11 cellular contexts compared by ENCODE assay signal in genomic region chr2:30979822-30980245, GRCh38.
DNase-seq lines count a peak whose midpoint lies in the region; ATAC-seq and TF ChIP-seq lines count a peak whose summit lies in the region.
"Had no signal": no experiment of that assay in that cellular context is flagged by ENCODE, and none has a peak within 500 bp of the region (broad histone marks: within the 10 kb centered on the region; RNA-seq: fewer than 3 reads in every experiment).

No MANE protein-coding gene starts in this region.

- TF ChIP-seq CTCF in RWPE2 (IDR thresholded peaks at IDR 0.05; ENCODE audit: poor library complexity, severe bottlenecking) (peak; percentile 62), foreskin fibroblast (IDR thresholded peaks at IDR 0.05; ENCODE audit: low read depth, low read length) (peak; percentile 64), gastrocnemius medialis (IDR thresholded peaks at IDR 0.05 in 4 of 5, conservative IDR thresholded peaks at IDR 0.05 in 1 of 5) (no peak)

- DNase-seq in DMS 273 (lab: John Stamatoyannopoulos, UW; ENCODE audit: unreplicated experiment) (peak; percentile 12), DMS 273 treated with DMSO at 0.1 percent for 48 hours (lab: John Stamatoyannopoulos, UW) (no peak), RWPE2 (ENCODE audit: low spot score) (peak; percentile 91), foreskin fibroblast (peak; percentile 61 to 83), gastrocnemius medialis (peak; percentile 17 to 32), DMS53 treated with DMSO at 0.1 percent for 48 hours (lab: John Stamatoyannopoulos, UW; ENCODE audit: unreplicated experiment) (no peak)
- DNase-seq: NCI-H1092, transverse colon had no signal

- TF ChIP-seq POLR2A in gastrocnemius medialis (IDR thresholded peaks at IDR 0.05) = no peak

- H3K9me3 ChIP-seq in RWPE2 (ENCODE audit: severe bottlenecking) = no peaks in the 10 kb centered on the region
- H3K9me3 ChIP-seq in gastrocnemius medialis = no peaks in the 10 kb centered on the region
- H3K9me3 ChIP-seq: transverse colon had no signal

- intact Hi-C loops in gastrocnemius medialis (cut with DNase I; ENCODE audit: low total_unique reads) = no loop called here

- H3K27ac ChIP-seq in RWPE2 (ENCODE audit: poor library complexity, severe bottlenecking) (peak overlapping the region; percentile 53), gastrocnemius medialis (no peak overlapping the region)
- H3K27ac ChIP-seq: 22Rv1 had no signal

- H3K27me3 ChIP-seq in RWPE2 (ENCODE audit: insufficient read depth, poor library complexity, severe bottlenecking) (no peaks in the 10 kb centered on the region), gastrocnemius medialis (no peaks in the 10 kb centered on the region)
- H3K27me3 ChIP-seq: transverse colon had no signal

- in situ Hi-C loops in gastrocnemius medialis (cut with MboI; ENCODE audit: low sequenced_read_pairs in 4 of 4) = no loop called here

- H3K4me1 ChIP-seq in RWPE2 (ENCODE audit: insufficient read depth, poor library complexity, severe bottlenecking) (peaks cover 7% of the 10 kb centered on the region), gastrocnemius medialis (peaks cover 4 to 16% of the 10 kb centered on the region in 2 donors)
- H3K4me1 ChIP-seq: transverse colon had no signal

- no peaks in the 10 kb centered on the region for H3K36me3 ChIP-seq in RWPE2 (ENCODE audit: low read depth)
- no peaks in the 10 kb centered on the region for H3K36me3 ChIP-seq in gastrocnemius medialis
- H3K36me3 ChIP-seq: transverse colon had no signal

- ATAC-seq in RWPE2 (ENCODE audit: low read depth) = peak; percentile 100
- ATAC-seq in gastrocnemius medialis = peak; percentile 41 to 56
- no peak for ATAC-seq in HG03442 (IDR thresholded peaks at IDR 0.05; ENCODE audit: unreplicated experiment)
- no peak for ATAC-seq in HG03378 (IDR thresholded peaks at IDR 0.05; ENCODE audit: unreplicated experiment)

- H3K4me3 ChIP-seq in RWPE2 (ENCODE audit: severe bottlenecking) (no peak overlapping the region), foreskin fibroblast (ENCODE audit: low read depth in 1 of 2, low read length in 2 of 2) (no peak overlapping the region), gastrocnemius medialis (no peak overlapping the region)
- H3K4me3 ChIP-seq: transverse colon had no signal

Comparison
In these comparisons a context has a peak if more than half of its experiments do, and no peak if none do; other contexts are left out.
1. DNase-seq: peak in DMS 273 (single experiment), RWPE2 (single experiment), foreskin fibroblast (2 of 2) and gastrocnemius medialis (2 of 2); none in DMS 273 treated with DMSO at 0.1 percent for 48 hours (single experiment) and DMS53 treated with DMSO at 0.1 percent for 48 hours (single experiment).
2. ATAC-seq: peak in RWPE2 (single experiment) and gastrocnemius medialis (2 of 2); none in HG03442 (single experiment) and HG03378 (single experiment).
3. CTCF ChIP-seq: peak in RWPE2 (single experiment) and foreskin fibroblast (single experiment); none in gastrocnemius medialis (0 of 5).